Comparison of ENCODE assay signal across 8 cellular contexts in genomic region chr7:27242580-27243339, GRCh38. TPM values are rescaled to one million over a fixed set of nuclear protein-coding genes. Genes with fewer than 3 reads are reported as not detected.
DNase-seq lines count a peak whose midpoint lies in the region; ATAC-seq and TF ChIP-seq lines count a peak whose summit lies in the region.

EVX1 (plus strand) TSS chr7:27242802; CDS start chr7:27243031, 229 bp downstream.

- H3K27me3 Mint-ChIP-seq in activated CD4-positive, alpha-beta memory T cell treated with anti-CD3 and anti-CD28 coated beads, Interleukin-2, amount 10 ng/mL, durations not matched to agents 7 days and 5 days: peaks cover 84% of the 10 kb centered on the region

- DNase-seq in BJ (ENCODE audit: low read depth): no peak
- no peak for DNase-seq in activated CD4-positive, alpha-beta memory T cell treated with anti-CD3 and anti-CD28 coated beads, Interleukin-2, amount 10 ng/mL, durations not matched to agents 7 days and 5 days
- DNase-seq in NCI-H2029 (lab: John Stamatoyannopoulos, UW): no peak
- no peak for DNase-seq in HPDE6-E6E7 (ENCODE audit: extremely low spot score)

- H3K4me1 ChIP-seq in HUES64 (ENCODE audit: insufficient read depth, low read length): peaks cover 40% of the 10 kb centered on the region
- H3K4me1 ChIP-seq in muscle layer of colon (ENCODE audit: insufficient read depth, low read length): peaks cover 40% of the 10 kb centered on the region

- H3K27me3 ChIP-seq in BJ (ENCODE audit: control insufficient read depth, insufficient read depth, low read length) (peaks cover 64% of the 10 kb centered on the region), HUES64 (ENCODE audit: insufficient read depth, low read length) (peaks cover 100% of the 10 kb centered on the region), muscle layer of colon (ENCODE audit: control insufficient read depth in 1 of 2, insufficient read depth in 2 of 2, low read length in 2 of 2) (peaks cover 97 to 100% of the 10 kb centered on the region in 2 donors)

- peak within 1 kb of the TSS; percentile 51 for H3K27ac Mint-ChIP-seq in activated CD4-positive, alpha-beta memory T cell treated with anti-CD3 and anti-CD28 coated beads, Interleukin-2, amount 10 ng/mL, durations not matched to agents 7 days and 5 days

- CTCF ChIA-PET in BJ (lab: Yijun Ruan, JAX): interaction anchor here (0.9 to 1.0 kb wide), 2 partner anchors 33 to 64 kb away, joined by 3 to 4 read pairs; no protein-coding TSS in a partner anchor
- CTCF ChIA-PET in activated CD4-positive, alpha-beta memory T cell treated with anti-CD3 and anti-CD28 coated beads, Interleukin-2, amount 10 ng/mL, durations not matched to agents 7 days and 5 days (lab: Charles Lee): interaction anchor here (1.4 kb wide), 1 partner anchor 47 kb away, joined by 4 read pairs; no protein-coding TSS in a partner anchor

- H3K4me3 ChIP-seq in BJ (ENCODE audit: low read depth, low read length): peak within 1 kb of the TSS; percentile 29
- peak within 1 kb of the TSS; percentile 36 for H3K4me3 ChIP-seq in HUES64 (ENCODE audit: low read length)
- H3K4me3 ChIP-seq in muscle layer of colon (ENCODE audit: low read depth in 1 of 2, low read length in 2 of 2): peak within 1 kb of the TSS; percentile 16 to 21

- H3K4me1 Mint-ChIP-seq in activated CD4-positive, alpha-beta memory T cell treated with anti-CD3 and anti-CD28 coated beads, Interleukin-2, amount 10 ng/mL, durations not matched to agents 7 days and 5 days: peaks cover 10% of the 10 kb centered on the region

- no peak within 1 kb of the TSS for H3K27ac ChIP-seq in HUES64 (ENCODE audit: low read depth, low read length)
- no peak within 1 kb of the TSS for H3K27ac ChIP-seq in muscle layer of colon (ENCODE audit: low read depth, low read length)

- WGBS in HUES64: under 1% methylated on average over 62 of the region's 62 CpGs

- H3K9me3 Mint-ChIP-seq in activated CD4-positive, alpha-beta memory T cell treated with anti-CD3 and anti-CD28 coated beads, Interleukin-2, amount 10 ng/mL, durations not matched to agents 7 days and 5 days: no peaks in the 10 kb centered on the region

- no peak for ATAC-seq in HG02840 (IDR thresholded peaks at IDR 0.05; ENCODE audit: low FRiP score, unreplicated experiment)
- no peak for ATAC-seq in HG03159 (IDR thresholded peaks at IDR 0.05; ENCODE audit: unreplicated experiment)

- H3K9me3 ChIP-seq in HUES64 (ENCODE audit: insufficient read depth, low read depth, low read length) (no peaks in the 10 kb centered on the region), muscle layer of colon (ENCODE audit: low read length) (no peaks in the 10 kb centered on the region)

- H3K36me3 ChIP-seq in BJ (ENCODE audit: control insufficient read depth, insufficient read depth, low read length): no peaks in the 10 kb centered on the region
- H3K36me3 ChIP-seq in HUES64 (ENCODE audit: insufficient read depth, low read length): no peaks in the 10 kb centered on the region
- no peaks in the 10 kb centered on the region for H3K36me3 ChIP-seq in muscle layer of colon (ENCODE audit: insufficient read depth, low read length)

- H3K9ac ChIP-seq in HUES64 (ENCODE audit: low read depth, low read length) (no peak within 1 kb of the TSS), muscle layer of colon (ENCODE audit: low read length) (no peak within 1 kb of the TSS)

- TF ChIP-seq CTCF in BJ (IDR thresholded peaks at IDR 0.05; ENCODE audit: insufficient read depth, low read depth, low read length): no peak

- peak within 1 kb of the TSS; percentile 28 for H3K4me3 Mint-ChIP-seq in activated CD4-positive, alpha-beta memory T cell treated with anti-CD3 and anti-CD28 coated beads, Interleukin-2, amount 10 ng/mL, durations not matched to agents 7 days and 5 days

- POLR2A ChIA-PET in BJ (lab: Charles Lee): no interaction called here
- POLR2A ChIA-PET in activated CD4-positive, alpha-beta memory T cell treated with anti-CD3 and anti-CD28 coated beads, Interleukin-2, amount 10 ng/mL, durations not matched to agents 7 days and 5 days (lab: Charles Lee): interaction anchor here (0.8 to 1.2 kb wide), 3 partner anchors 19 to 1398 kb away, joined by 3 read pairs; no protein-coding TSS in a partner anchor

- H3K36me3 Mint-ChIP-seq in activated CD4-positive, alpha-beta memory T cell treated with anti-CD3 and anti-CD28 coated beads, Interleukin-2, amount 10 ng/mL, durations not matched to agents 7 days and 5 days (ENCODE audit: low read depth): no peaks in the 10 kb centered on the region

RNA-seq across cellular contexts. Expression of gene EVX1, which starts in this region (rescaled TPM):
- not detected in 2 replicates for polyA plus RNA-seq in BJ (2011; rRNA removed)
- not detected in 2 replicates for polyA minus RNA-seq in BJ (2011; rRNA and poly(A)+ RNA removed)
- 3.3 TPM for polyA plus RNA-seq in HUES64 (2013, experiment 1 of 2)
- polyA plus RNA-seq in HUES64 (2013, experiment 2 of 2): 3.9 TPM
- total RNA-seq in activated CD4-positive, alpha-beta memory T cell treated with anti-CD3 and anti-CD28 coated beads, Interleukin-2, amount 10 ng/mL, durations not matched to agents 7 days and 5 days: not detected
